ENCODE assay signal across 8 cellular contexts in the genomic region with DNA sequence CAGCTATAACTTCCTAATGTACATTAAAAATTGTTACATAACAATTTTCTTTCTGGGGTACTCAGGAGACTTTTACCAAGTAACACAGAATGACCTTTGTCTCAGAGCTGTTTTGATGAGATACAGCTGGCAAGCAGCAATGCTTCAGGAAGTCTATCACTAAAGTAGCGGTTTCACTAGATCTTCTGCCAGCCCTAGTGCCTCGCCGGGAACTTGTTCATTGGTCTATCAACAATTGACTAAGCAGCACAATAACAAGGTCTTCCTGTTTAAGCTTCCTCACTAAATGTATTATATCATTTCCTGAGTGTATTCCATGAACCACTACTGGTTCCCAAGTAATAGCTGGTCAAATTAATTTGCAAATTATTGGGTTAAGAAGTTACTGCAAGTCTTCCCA.
DNase-seq lines count a peak whose midpoint lies in the region; ATAC-seq and TF ChIP-seq lines count a peak whose summit lies in the region.

No MANE protein-coding gene starts in this region.

- H3K9me2 ChIP-seq in hepatocyte (replicated peaks; ENCODE audit: insufficient read depth) = no peaks in the 10 kb centered on the region

- DNase-seq in activated CD8-positive, alpha-beta T cell treated with anti-CD3 and anti-CD28 coated beads for 36 hours = peak; percentile 63
- DNase-seq in fibroblast of pulmonary artery (ENCODE audit: low read depth) = peak; percentile 88
- peak; percentile 7 for DNase-seq in stimulated activated CD8-positive, alpha-beta memory T cell treated with anti-CD3 and anti-CD28 coated beads, Interleukin-12 subunit alpha, Interleukin-12 subunit beta, amount 100 ng/mL, for 4 hours (ENCODE audit: low read depth)
- no peak for DNase-seq in hepatocyte (ENCODE audit: low spot score)
- DNase-seq in 8988T = no peak
- DNase-seq in D341Med (ENCODE audit: low spot score) = no peak

- H3K79me2 ChIP-seq in hepatocyte = peaks cover 83% of the 10 kb centered on the region

- peak; percentile 64 for ATAC-seq in GM18907 (IDR thresholded peaks at IDR 0.05; ENCODE audit: unreplicated experiment)
- ATAC-seq in HG03342 (IDR thresholded peaks at IDR 0.05; ENCODE audit: unreplicated experiment) = peak; percentile 77
- peak; percentile 86 for ATAC-seq in activated CD8-positive, alpha-beta T cell treated with anti-CD3 and anti-CD28 coated beads for 36 hours

- no peak overlapping the region for H2AFZ ChIP-seq in hepatocyte

- peak overlapping the region; percentile 38 for H3K27ac Mint-ChIP-seq in activated CD8-positive, alpha-beta T cell treated with anti-CD3 and anti-CD28 coated beads for 36 hours

- peaks cover 41% of the 10 kb centered on the region for H3K36me3 Mint-ChIP-seq in activated CD8-positive, alpha-beta T cell treated with anti-CD3 and anti-CD28 coated beads for 36 hours (ENCODE audit: low read depth)

- H3K27me3 Mint-ChIP-seq in activated CD8-positive, alpha-beta T cell treated with anti-CD3 and anti-CD28 coated beads for 36 hours = no peaks in the 10 kb centered on the region

- no peak overlapping the region for H3K4me2 ChIP-seq in hepatocyte

- peaks cover 23% of the 10 kb centered on the region for H4K20me1 ChIP-seq in hepatocyte (ENCODE audit: insufficient read depth, poor library complexity, severe bottlenecking)

- CTCF ChIA-PET in activated CD8-positive, alpha-beta T cell treated with anti-CD3 and anti-CD28 coated beads for 36 hours (lab: Charles Lee) = interaction anchor here (0.7 to 1.5 kb wide), 3 partner anchors 12 to 51 kb away, joined by 3 to 6 read pairs (median 3); no protein-coding TSS in a partner anchor

- WGBS in hepatocyte (ENCODE audit: low lambda C conversion rate, missing lambda C conversion rate) = 75% methylated on average over 3 of the region's 3 CpGs

- H3K9me3 ChIP-seq in hepatocyte (ENCODE audit: low read depth) = no peaks in the 10 kb centered on the region

- no peak for TF ChIP-seq CTCF in activated CD8-positive, alpha-beta T cell treated with anti-CD3 and anti-CD28 coated beads for 36 hours (IDR thresholded peaks at IDR 0.05)
- TF ChIP-seq CTCF in fibroblast of pulmonary artery (IDR thresholded peaks at IDR 0.05; ENCODE audit: low read length, missing control alignments) (no peak), hepatocyte (IDR thresholded peaks at IDR 0.05; ENCODE audit: poor library complexity) (no peak)

- H3K27me3 ChIP-seq in hepatocyte = no peaks in the 10 kb centered on the region

- H3K4me1 Mint-ChIP-seq in activated CD8-positive, alpha-beta T cell treated with anti-CD3 and anti-CD28 coated beads for 36 hours (ENCODE audit: low read depth) = peaks cover 58% of the 10 kb centered on the region

- H3K36me3 ChIP-seq in hepatocyte (replicated peaks; ENCODE audit: insufficient read depth, low read depth) = no peaks in the 10 kb centered on the region

- H3K4me3 Mint-ChIP-seq in activated CD8-positive, alpha-beta T cell treated with anti-CD3 and anti-CD28 coated beads for 36 hours = no peak overlapping the region

- H3K4me3 ChIP-seq in fibroblast of pulmonary artery (replicated peaks; ENCODE audit: low read depth, low read length) (no peak overlapping the region), hepatocyte (no peak overlapping the region)

- intact Hi-C loops in activated CD8-positive, alpha-beta T cell treated with anti-CD3 and anti-CD28 coated beads for 36 hours (cut with micrococcal nuclease) = no loop called here

- no peaks in the 10 kb centered on the region for H3K9me3 Mint-ChIP-seq in activated CD8-positive, alpha-beta T cell treated with anti-CD3 and anti-CD28 coated beads for 36 hours

- no peak overlapping the region for H3K27ac ChIP-seq in hepatocyte

- H3K4me1 ChIP-seq in hepatocyte (ENCODE audit: insufficient read depth) = no peaks in the 10 kb centered on the region

- POLR2A ChIA-PET in activated CD8-positive, alpha-beta T cell treated with anti-CD3 and anti-CD28 coated beads for 36 hours (lab: Charles Lee) = interaction anchor here (2.2 kb wide), 1 partner anchor 15 kb away, joined by 5 read pairs; no protein-coding TSS in a partner anchor

Comparison
In these comparisons a context has a peak if more than half of its experiments do, and no peak if none do; other contexts are left out.
1. DNase-seq: peak in activated CD8-positive, alpha-beta T cell treated with anti-CD3 and anti-CD28 coated beads for 36 hours (single experiment), fibroblast of pulmonary artery (single experiment) and stimulated activated CD8-positive, alpha-beta memory T cell treated with anti-CD3 and anti-CD28 coated beads, Interleukin-12 subunit alpha, Interleukin-12 subunit beta, amount 100 ng/mL, for 4 hours (single experiment); none in hepatocyte (single experiment), 8988T (single experiment) and D341Med (single experiment).
2. Peak in every context shown above with its lines, with median percentiles within 50 percentile points of each other: ATAC-seq.